ENCODE assay signal across 19 cellular contexts in genomic region chr22:35559354-35560005, GRCh38. TPM values are rescaled to one million over a fixed set of nuclear protein-coding genes. Genes with fewer than 3 reads are reported as not detected.
DNase-seq lines count a peak whose midpoint lies in the region; ATAC-seq, FAIRE-seq and TF ChIP-seq lines count a peak whose summit lies in the region.
"Had no signal": no experiment of that assay in that cellular context is flagged by ENCODE, and none has a peak within 500 bp of the region (broad histone marks: within the 10 kb centered on the region; RNA-seq: fewer than 3 reads in every experiment).

No MANE protein-coding gene starts in this region.

- POLR2A ChIA-PET in H1 (lab: Charles Lee; ENCODE audit: partially characterized antibody) = interaction anchor here (1.2 kb wide), 1 partner anchor 18 kb away, joined by 3 read pairs; the partner anchor contains the start of gene RASD2
- POLR2A ChIA-PET in HEK293T (lab: Yijun Ruan, JAX) = no interaction called here

- no peaks in the 10 kb centered on the region for H4K20me1 ChIP-seq in H1 (replicated peaks in 1 of 2; ENCODE audit: control insufficient read depth in 1 of 2, insufficient read depth in 2 of 2, low read length in 2 of 2)

- H3K9ac ChIP-seq in H1 (replicated peaks in 1 of 4; ENCODE audit: extremely low read depth in 1 of 4, low read depth in 3 of 4, low read length in 3 of 4) = no peak overlapping the region

- no peak overlapping the region for H3K4me3 ChIP-seq in H1 (ENCODE audit: extremely low read depth in 1 of 4, insufficient read depth in 2 of 4, low read depth in 3 of 4, low read length in 4 of 4)
- H3K4me3 ChIP-seq: K562, SJSA1 had no signal

- H4K5ac ChIP-seq in H1 (ENCODE audit: insufficient read length, low read depth, low read length) = no peak overlapping the region

- 84% methylated on average over 2 of the region's 2 CpGs; no CpG with 5 or more reads in 1 of the 2 experiments for WGBS in H1 (ENCODE audit: extremely low coverage in 1 of 2, insufficient coverage in 1 of 2, insufficient read length in 1 of 2, insufficient replicate concordance in 2 of 2, low coverage in 1 of 2, low lambda C conversion rate in 2 of 2, missing lambda C conversion rate in 1 of 2), 2 experiments

- DNase-seq in EL = peak; percentile 39
- no peak for DNase-seq in RCC 7860 (ENCODE audit: low spot score)
- DNase-seq in H1 (ENCODE audit: low read depth in 1 of 2, low spot score in 2 of 2) = no peak
- DNase-seq in putamen (ENCODE audit: low spot score) = peak; percentile 63
- DNase-seq in foreskin melanocyte = no peak
- no peak for DNase-seq in HEK293T (ENCODE audit: extremely low spot score)
- DNase-seq: BE2C; CD8-positive, alpha-beta T cell; NCI-H1048; NCI-H2227 treated with DMSO at 0.1 percent for 48 hours; NCI-H526 had no signal

- peaks cover 0 to 7% (median 5%) of the 10 kb centered on the region in 4 experiments; a peak in 5 of 7 replicates for H3K4me1 ChIP-seq in H1 (replicated peaks in 1 of 4; ENCODE audit: control insufficient read depth in 3 of 4, insufficient read depth in 4 of 4, low read length in 3 of 4)

- H2BK20ac ChIP-seq in H1 (ENCODE audit: low read length) = no peak overlapping the region

- H3K23me2 ChIP-seq in H1 (ENCODE audit: low read depth, low read length) = no peaks in the 10 kb centered on the region

- no peak overlapping the region for H4K8ac ChIP-seq in H1 (ENCODE audit: extremely low read depth, insufficient read depth, low read length)

- H3K4me2 ChIP-seq in H1 (ENCODE audit: insufficient read depth in 1 of 2, low read depth in 2 of 2, low read length in 2 of 2) = no peak overlapping the region

- no peaks in the 10 kb centered on the region for H3K79me2 ChIP-seq in H1 (ENCODE audit: control insufficient read depth in 1 of 2, insufficient read depth in 2 of 2, low read length in 2 of 2)

- no peak overlapping the region for H4K91ac ChIP-seq in H1 (replicated peaks; ENCODE audit: insufficient read length, low read length)

- no peak overlapping the region for H2BK15ac ChIP-seq in H1 (ENCODE audit: low read length)

- peak; percentile 78 for FAIRE-seq in RCC 7860 (lab: Jason Lieb, UNC)
- FAIRE-seq in H1 (lab: Jason Lieb, UNC) = no peak
- FAIRE-seq: D721Med, GM18507, K562 had no signal

- H2BK5ac ChIP-seq in H1 (ENCODE audit: low read depth, low read length) = no peak overlapping the region

- H3K27me3 ChIP-seq in H1 (replicated peaks in 1 of 4; ENCODE audit: control insufficient read depth in 3 of 4, extremely low read depth in 1 of 4, insufficient read depth in 3 of 4, low read length in 3 of 4) = no peaks in the 10 kb centered on the region
- H3K27me3 ChIP-seq: BE2C, SJSA1 had no signal

- H3K9me3 ChIP-seq in H1 (ENCODE audit: insufficient read depth in 2 of 2, low read depth in 1 of 2, low read length in 1 of 2) = no peaks in the 10 kb centered on the region
- H3K9me3 ChIP-seq: BE2C, SJSA1 had no signal

- no peaks in the 10 kb centered on the region for H3K36me3 ChIP-seq in H1 (ENCODE audit: control insufficient read depth in 2 of 4, insufficient read depth in 4 of 4, low read length in 3 of 4)
- H3K36me3 ChIP-seq: BE2C, SJSA1 had no signal

- H2BK12ac ChIP-seq in H1 (ENCODE audit: low read depth, low read length) = no peak overlapping the region; the same call in 1 of the 2 replicates

- H3K56ac ChIP-seq in H1 (replicated peaks; ENCODE audit: insufficient read length, low read depth, low read length) = no peak overlapping the region

- H3K18ac ChIP-seq in H1 (ENCODE audit: extremely low read depth, low read length) = no peak overlapping the region

- no peak for TF ChIP-seq CTCF in H1 (IDR thresholded peaks at IDR 0.05; ENCODE audit: control extremely low read depth in 1 of 3, insufficient read depth in 1 of 3, low read depth in 1 of 3, low read length in 3 of 3)

- H3K23ac ChIP-seq in H1 (ENCODE audit: insufficient read length) = no peak overlapping the region

- TF ChIP-seq EP300 in H1 (IDR thresholded peaks at IDR 0.05; ENCODE audit: borderline replicate concordance in 1 of 2, low read depth in 2 of 2, low read length in 2 of 2) = no peak

- no peak for TF ChIP-seq RAD21 in H1 (IDR thresholded peaks at IDR 0.05 in 1 of 2, conservative IDR thresholded peaks at IDR 0.05 in 1 of 2; ENCODE audit: low read depth in 2 of 2, low read length in 2 of 2)

- no peaks in the 10 kb centered on the region for H3K79me1 ChIP-seq in H1 (ENCODE audit: low read depth, low read length)

- TF ChIP-seq POLR2A in H1 (IDR thresholded peaks at IDR 0.05; ENCODE audit: control extremely low read depth in 1 of 2, low read depth in 2 of 2, low read length in 2 of 2) = no peak

- H3K27ac ChIP-seq in H1 (ENCODE audit: low read depth, low read length) = no peak overlapping the region
- H3K27ac ChIP-seq: HL-60, RWPE1, SJSA1 had no signal

- 0 out of 2 replicates have a peak overlapping the region, but pooled peaks have one; percentile 61 for H2AK5ac ChIP-seq in H1 (ENCODE audit: low read depth, low read length)

- CTCF ChIA-PET in H1 (lab: Charles Lee; ENCODE audit: partially characterized antibody) (interaction anchor here (1.5 kb wide), 1 partner anchor 21 kb away, joined by 7 read pairs; no protein-coding TSS in a partner anchor), HEK293T (lab: Yijun Ruan, JAX) (no interaction called here)

- no peak overlapping the region for H2BK120ac ChIP-seq in H1 (replicated peaks; ENCODE audit: low read depth, low read length)

- ATAC-seq in HG02852 (IDR thresholded peaks at IDR 0.05; ENCODE audit: unreplicated experiment) = no peak
- ATAC-seq: CD8-positive, alpha-beta T cell; K562 had no signal

- H3K14ac ChIP-seq in H1 (ENCODE audit: insufficient read length) = no peak overlapping the region

- H3K4ac ChIP-seq in H1 (replicated peaks; ENCODE audit: insufficient read length, low read depth, low read length) = no peak overlapping the region

- H2AFZ ChIP-seq in H1 (ENCODE audit: low read length) = no peak overlapping the region

TF ChIP-seq in H1, 55 proteins besides CTCF, POLR2A, EP300 and RAD21 (continues in another document):
- TF ChIP-seq PHF8 (conservative IDR thresholded peaks at IDR 0.05; ENCODE audit: low read depth, low read length) (no peak), SP1 (IDR thresholded peaks at IDR 0.05; ENCODE audit: low read depth, low read length) (no peak), KDM4A (IDR thresholded peaks at IDR 0.05; ENCODE audit: low read depth, low read length, severe bottlenecking) (no peak), RNF2 (IDR thresholded peaks at IDR 0.05; ENCODE audit: borderline replicate concordance, low read depth, low read length, missing control alignments, poor library complexity, severe bottlenecking) (no peak), MAFK (IDR thresholded peaks at IDR 0.05; ENCODE audit: low read depth, low read length) (no peak), JUN (IDR thresholded peaks at IDR 0.05; ENCODE audit: low read depth, low read length) (no peak), HDAC6 (IDR thresholded peaks at IDR 0.05; ENCODE audit: low read depth, low read length) (no peak), SRF (IDR thresholded peaks at IDR 0.05; ENCODE audit: low read depth, low read length) (no peak)

TF ChIP-seq in HEK293T, 16 proteins besides CTCF, POLR2A, EP300 and RAD21:
- TF ChIP-seq CTBP1 (IDR thresholded peaks at IDR 0.05; ENCODE audit: borderline replicate concordance) (no peak), FOXA1 (IDR thresholded peaks at IDR 0.05) (no peak), L3MBTL2 (conservative IDR thresholded peaks at IDR 0.05) (no peak), HDGF (IDR thresholded peaks at IDR 0.05; ENCODE audit: borderline replicate concordance) (no peak), ARNT (IDR thresholded peaks at IDR 0.05) (no peak), SP1 (IDR thresholded peaks at IDR 0.05) (no peak), NFRKB (IDR thresholded peaks at IDR 0.05) (no peak), FOXK2 (IDR thresholded peaks at IDR 0.05) (no peak), FOXM1 (IDR thresholded peaks at IDR 0.05; ENCODE audit: borderline replicate concordance) (no peak), ZNF384 (IDR thresholded peaks at IDR 0.05) (no peak), ELF4 (IDR thresholded peaks at IDR 0.05) (no peak), TARDBP (IDR thresholded peaks at IDR 0.05) (no peak), PKNOX1 (IDR thresholded peaks at IDR 0.05) (no peak)

RNA-seq across cellular contexts. Expression of gene RASD2, which starts 18.8 kb away (rescaled TPM):
- total RNA-seq in H1 (2021; fragmentation: NEBNext Ultra II Directional; extraction: Animal tissue kit (Norgen Biotek cat#: 25700)) = 4.4 and 5.1 TPM in 2 replicates
- 1.9 and 3.8 TPM in 2 replicates for polyA plus RNA-seq in H1 (2011; rRNA removed)
- polyA plus RNA-seq in H1 (2011; cell fraction: cytosol; rRNA removed) = 1.5 TPM
- polyA plus RNA-seq in H1 (2011; cell fraction: nucleus; rRNA removed) = 2.6 TPM
- polyA plus RNA-seq in H1 (2012, experiment 1 of 2) = 2.0 to 4.3 TPM (median 3.4 TPM) in 4 replicates
- 3.1 TPM for polyA plus RNA-seq in H1 (2012, experiment 2 of 2)
- polyA plus RNA-seq in H1 (2013, experiment 1 of 2) = 3.4 TPM
- polyA plus RNA-seq in H1 (2013, experiment 2 of 2) = 3.6 TPM
- 1.5 and 1.9 TPM in 2 replicates for polyA minus RNA-seq in H1 (2011; rRNA and poly(A)+ RNA removed)
- 3.6 TPM for polyA minus RNA-seq in H1 (2011; cell fraction: cytosol; rRNA and poly(A)+ RNA removed)
- polyA minus RNA-seq in H1 (2011; cell fraction: nucleus; rRNA and poly(A)+ RNA removed) = 1.8 TPM
- total RNA-seq: SJSA1 had no signal
- polyA plus RNA-seq: K562 had no signal

RNA-seq across cellular contexts. Expression of gene MB, which starts 57.6 kb away (rescaled TPM):
- total RNA-seq in H1 (2021; fragmentation: NEBNext Ultra II Directional; extraction: Animal tissue kit (Norgen Biotek cat#: 25700)) = not detected in 2 replicates
- 1.5 and 1.7 TPM in 2 replicates for polyA plus RNA-seq in H1 (2011; rRNA removed)
- polyA plus RNA-seq in H1 (2011; cell fraction: cytosol; rRNA removed) = 1.6 TPM
- polyA plus RNA-seq in H1 (2011; cell fraction: nucleus; rRNA removed) = 1.5 TPM
- 0.31 to 1.7 TPM (median 1.2 TPM) in 4 replicates for polyA plus RNA-seq in H1 (2012, experiment 1 of 2)
- 0.24 TPM for polyA plus RNA-seq in H1 (2012, experiment 2 of 2)
- 0.10 TPM for polyA plus RNA-seq in H1 (2013, experiment 1 of 2)
- polyA plus RNA-seq in H1 (2013, experiment 2 of 2) = 0.11 TPM
- 0.63 TPM in 1 of 2 replicates, not detected in the other for polyA minus RNA-seq in H1 (2011; rRNA and poly(A)+ RNA removed)
- polyA minus RNA-seq in H1 (2011; cell fraction: cytosol; rRNA and poly(A)+ RNA removed) = not detected
- polyA minus RNA-seq in H1 (2011; cell fraction: nucleus; rRNA and poly(A)+ RNA removed) = not detected
- total RNA-seq: CD8-positive, alpha-beta T cell; K562; OCI-LY7; SJSA1 had no signal
- polyA plus RNA-seq: K562 had no signal

Comparison
In these comparisons a context has a peak if more than half of its experiments do, and no peak if none do; other contexts are left out.
1. DNase-seq: peak in EL (single experiment) and putamen (single experiment); none in RCC 7860 (single experiment), H1 (0 of 2), foreskin melanocyte (single experiment) and HEK293T (single experiment).